Comparison of ENCODE assay signal across 1 cellular context in the genomic region with DNA sequence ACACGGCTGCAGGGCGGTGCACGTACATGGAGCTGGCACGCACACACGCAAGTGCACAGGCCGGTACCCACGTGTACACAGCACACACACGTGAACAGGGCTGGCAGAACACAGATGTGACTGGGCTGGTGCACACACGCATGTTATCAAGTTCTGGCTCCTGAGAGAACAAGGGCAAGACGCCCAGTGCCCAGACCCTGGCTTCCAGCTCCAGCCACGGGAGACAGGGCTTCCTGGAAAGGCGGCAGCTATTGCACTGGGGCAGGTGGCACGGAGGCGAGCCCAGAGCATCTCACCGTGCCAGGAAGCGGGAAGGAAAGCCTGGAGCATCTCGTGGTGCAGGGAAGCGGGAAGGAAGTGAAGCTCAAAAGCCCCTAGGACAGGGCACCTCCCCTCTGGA.
TF ChIP-seq lines count a peak whose summit lies in the region.

No MANE protein-coding gene starts in this region.

TF ChIP-seq in GM23338, 12 proteins besides CTCF, POLR2A, EP300 and RAD21:
- TF ChIP-seq ZNF331 (CRISPR knock-in tag; IDR thresholded peaks at IDR 0.05; ENCODE audit: low read depth): no peak
- TF ChIP-seq, protein P1, sequence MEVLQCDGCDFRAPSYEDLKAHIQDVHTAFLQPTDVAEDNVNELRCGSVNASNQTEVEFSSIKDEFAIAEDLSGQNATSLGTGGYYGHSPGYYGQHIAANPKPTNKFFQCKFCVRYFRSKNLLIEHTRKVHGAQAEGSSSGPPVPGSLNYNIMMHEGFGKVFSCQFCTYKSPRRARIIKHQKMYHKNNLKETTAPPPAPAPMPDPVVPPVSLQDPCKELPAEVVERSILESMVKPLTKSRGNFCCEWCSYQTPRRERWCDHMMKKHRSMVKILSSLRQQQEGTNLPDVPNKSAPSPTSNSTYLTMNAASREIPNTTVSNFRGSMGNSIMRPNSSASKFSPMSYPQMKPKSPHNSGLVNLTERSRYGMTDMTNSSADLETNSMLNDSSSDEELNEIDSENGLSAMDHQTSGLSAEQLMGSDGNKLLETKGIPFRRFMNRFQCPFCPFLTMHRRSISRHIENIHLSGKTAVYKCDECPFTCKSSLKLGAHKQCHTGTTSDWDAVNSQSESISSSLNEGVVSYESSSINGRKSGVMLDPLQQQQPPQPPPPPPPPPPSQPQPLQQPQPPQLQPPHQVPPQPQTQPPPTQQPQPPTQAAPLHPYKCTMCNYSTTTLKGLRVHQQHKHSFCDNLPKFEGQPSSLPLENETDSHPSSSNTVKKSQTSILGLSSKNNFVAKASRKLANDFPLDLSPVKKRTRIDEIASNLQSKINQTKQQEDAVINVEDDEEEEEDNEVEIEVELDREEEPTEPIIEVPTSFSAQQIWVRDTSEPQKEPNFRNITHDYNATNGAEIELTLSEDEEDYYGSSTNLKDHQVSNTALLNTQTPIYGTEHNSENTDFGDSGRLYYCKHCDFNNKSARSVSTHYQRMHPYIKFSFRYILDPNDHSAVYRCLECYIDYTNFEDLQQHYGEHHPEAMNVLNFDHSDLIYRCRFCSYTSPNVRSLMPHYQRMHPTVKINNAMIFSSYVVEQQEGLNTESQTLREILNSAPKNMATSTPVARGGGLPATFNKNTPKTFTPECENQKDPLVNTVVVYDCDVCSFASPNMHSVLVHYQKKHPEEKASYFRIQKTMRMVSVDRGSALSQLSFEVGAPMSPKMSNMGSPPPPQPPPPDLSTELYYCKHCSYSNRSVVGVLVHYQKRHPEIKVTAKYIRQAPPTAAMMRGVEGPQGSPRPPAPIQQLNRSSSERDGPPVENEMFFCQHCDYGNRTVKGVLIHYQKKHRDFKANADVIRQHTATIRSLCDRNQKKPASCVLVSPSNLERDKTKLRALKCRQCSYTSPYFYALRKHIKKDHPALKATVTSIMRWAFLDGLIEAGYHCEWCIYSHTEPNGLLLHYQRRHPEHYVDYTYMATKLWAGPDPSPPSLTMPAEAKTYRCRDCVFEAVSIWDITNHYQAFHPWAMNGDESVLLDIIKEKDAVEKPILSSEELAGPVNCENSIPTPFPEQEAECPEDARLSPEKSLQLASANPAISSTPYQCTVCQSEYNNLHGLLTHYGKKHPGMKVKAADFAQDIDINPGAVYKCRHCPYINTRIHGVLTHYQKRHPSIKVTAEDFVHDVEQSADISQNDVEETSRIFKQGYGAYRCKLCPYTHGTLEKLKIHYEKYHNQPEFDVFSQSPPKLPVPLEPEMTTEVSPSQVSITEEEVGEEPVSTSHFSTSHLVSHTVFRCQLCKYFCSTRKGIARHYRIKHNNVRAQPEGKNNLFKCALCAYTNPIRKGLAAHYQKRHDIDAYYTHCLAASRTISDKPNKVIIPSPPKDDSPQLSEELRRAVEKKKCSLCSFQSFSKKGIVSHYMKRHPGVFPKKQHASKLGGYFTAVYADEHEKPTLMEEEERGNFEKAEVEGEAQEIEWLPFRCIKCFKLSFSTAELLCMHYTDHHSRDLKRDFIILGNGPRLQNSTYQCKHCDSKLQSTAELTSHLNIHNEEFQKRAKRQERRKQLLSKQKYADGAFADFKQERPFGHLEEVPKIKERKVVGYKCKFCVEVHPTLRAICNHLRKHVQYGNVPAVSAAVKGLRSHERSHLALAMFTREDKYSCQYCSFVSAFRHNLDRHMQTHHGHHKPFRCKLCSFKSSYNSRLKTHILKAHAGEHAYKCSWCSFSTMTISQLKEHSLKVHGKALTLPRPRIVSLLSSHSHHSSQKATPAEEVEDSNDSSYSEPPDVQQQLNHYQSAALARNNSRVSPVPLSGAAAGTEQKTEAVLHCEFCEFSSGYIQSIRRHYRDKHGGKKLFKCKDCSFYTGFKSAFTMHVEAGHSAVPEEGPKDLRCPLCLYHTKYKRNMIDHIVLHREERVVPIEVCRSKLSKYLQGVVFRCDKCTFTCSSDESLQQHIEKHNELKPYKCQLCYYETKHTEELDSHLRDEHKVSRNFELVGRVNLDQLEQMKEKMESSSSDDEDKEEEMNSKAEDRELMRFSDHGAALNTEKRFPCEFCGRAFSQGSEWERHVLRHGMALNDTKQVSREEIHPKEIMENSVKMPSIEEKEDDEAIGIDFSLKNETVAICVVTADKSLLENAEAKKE (CRISPR knock-in tag; IDR thresholded peaks at IDR 0.05): no peak
- TF ChIP-seq NANOG (IDR thresholded peaks at IDR 0.05; ENCODE audit: borderline replicate concordance): no peak
- no peak for TF ChIP-seq POLR2AphosphoS5 (IDR thresholded peaks at IDR 0.05; ENCODE audit: low read depth)
- no peak for TF ChIP-seq STAT1 (IDR thresholded peaks at IDR 0.05; ENCODE audit: unreplicated experiment)
